8 cellular contexts compared by ENCODE assay signal in genomic region chr2:105455488-105455991, GRCh38. TPM values are rescaled to one million over a fixed set of nuclear protein-coding genes. Genes with fewer than 3 reads are reported as not detected.
DNase-seq lines count a peak whose midpoint lies in the region; ATAC-seq and TF ChIP-seq lines count a peak whose summit lies in the region.

No MANE protein-coding gene starts in this region.

- TF ChIP-seq CTCF in PC-3 (conservative IDR thresholded peaks at IDR 0.05; ENCODE audit: low read depth, low read length): no peak
- no peak for TF ChIP-seq CTCF in fibroblast of lung (conservative IDR thresholded peaks at IDR 0.05 in 1 of 2, IDR thresholded peaks at IDR 0.05 in 1 of 2; ENCODE audit: low read depth in 1 of 2, low read length in 2 of 2)

- no peaks in the 10 kb centered on the region for H3K79me2 ChIP-seq in PC-3 (ENCODE audit: low read length)
- H3K79me2 ChIP-seq in fibroblast of lung (ENCODE audit: control insufficient read depth, insufficient read depth, low read length): no peaks in the 10 kb centered on the region

- BruUV-seq in PC-3 (replicated peaks; lab: Mats Ljungman, UMichigan): no TSS peak

- peak overlapping the region; percentile 76 for H3K9ac ChIP-seq in PC-3 (ENCODE audit: low read length)
- H3K9ac ChIP-seq in fibroblast of lung (ENCODE audit: insufficient read depth, low read length): no peak overlapping the region

- no peaks in the 10 kb centered on the region for H4K20me1 ChIP-seq in PC-3 (ENCODE audit: low read length)
- no peaks in the 10 kb centered on the region for H4K20me1 ChIP-seq in fibroblast of lung (ENCODE audit: control insufficient read depth, extremely low read depth, insufficient read depth, low read length)

- H3K27me3 ChIP-seq in PC-3 (ENCODE audit: low read length) (no peaks in the 10 kb centered on the region), fibroblast of lung (ENCODE audit: control insufficient read depth, insufficient read depth, low read length) (peaks cover 2% of the 10 kb centered on the region), aorta (ENCODE audit: control insufficient read depth in 1 of 2, insufficient read depth in 2 of 2, low read length in 1 of 2) (no peaks in the 10 kb centered on the region), right cardiac atrium (ENCODE audit: control insufficient read depth, insufficient read depth) (no peaks in the 10 kb centered on the region)

- 70 to 79% methylated on average over 3 of the region's 3 CpGs for WGBS in aorta, 2 donors
- 62% methylated on average over 3 of the region's 3 CpGs for WGBS in right cardiac atrium

- peak overlapping the region; percentile 76 for H3K4me2 ChIP-seq in PC-3 (ENCODE audit: low read length)
- peak overlapping the region; percentile 23 for H3K4me2 ChIP-seq in fibroblast of lung (ENCODE audit: extremely low read depth, insufficient read depth, low read length)

- H3K36me3 ChIP-seq in PC-3 (ENCODE audit: low read depth, low read length) (no peaks in the 10 kb centered on the region), fibroblast of lung (ENCODE audit: control insufficient read depth, insufficient read depth, low read length) (no peaks in the 10 kb centered on the region), aorta (ENCODE audit: control insufficient read depth in 1 of 2, insufficient read depth in 2 of 2, low read length in 1 of 2) (no peaks in the 10 kb centered on the region)

- peak; percentile 84 for ATAC-seq in PC-3
- no peak for ATAC-seq in aorta (ENCODE audit: low FRiP score)
- no peak for ATAC-seq in GM21529 (IDR thresholded peaks at IDR 0.05; ENCODE audit: unreplicated experiment)
- no peak for ATAC-seq in right cardiac atrium
- no peak for ATAC-seq in GM19328 (IDR thresholded peaks at IDR 0.05; ENCODE audit: unreplicated experiment)

- DNase-seq in HCEC 1CT: peak; percentile 92
- peak; percentile 100 for DNase-seq in PC-3
- DNase-seq in fibroblast of lung (ENCODE audit: low read depth in 2 of 2): peak; percentile 93 to 98
- DNase-seq in smooth muscle cell of the brain vasculature (ENCODE audit: low read depth, low spot score): peak; percentile 88
- DNase-seq in aorta: no peak
- DNase-seq in right cardiac atrium: no peak

- H3K27ac ChIP-seq in PC-3 (ENCODE audit: low read length) (peak overlapping the region; percentile 96), fibroblast of lung (ENCODE audit: insufficient read depth, low read length) (peak overlapping the region; percentile 71), aorta (ENCODE audit: low read depth in 1 of 2, low read length in 2 of 2) (no peak overlapping the region), right cardiac atrium (ENCODE audit: low read length) (no peak overlapping the region)

- peaks cover 28% of the 10 kb centered on the region for H3K4me1 ChIP-seq in PC-3 (ENCODE audit: insufficient read depth, low read length)
- H3K4me1 ChIP-seq in fibroblast of lung (ENCODE audit: control insufficient read depth, extremely low read depth, insufficient read depth, low read length): peaks cover 12% of the 10 kb centered on the region
- H3K4me1 ChIP-seq in aorta (ENCODE audit: control insufficient read depth in 1 of 2, insufficient read depth in 2 of 2, low read length in 2 of 2): no peaks in the 10 kb centered on the region
- H3K4me1 ChIP-seq in right cardiac atrium (ENCODE audit: control insufficient read depth, insufficient read depth, low read length): no peaks in the 10 kb centered on the region

- CTCF ChIA-PET in PC-3 (lab: Charles Lee): interaction anchor here (0.7 to 0.9 kb wide), 2 partner anchors 52 to 65 kb away, joined by 5 read pairs; no protein-coding TSS in a partner anchor

- H3F3A ChIP-seq in PC-3 (ENCODE audit: low read length, unreplicated experiment): no peaks in the 10 kb centered on the region

- H2AFZ ChIP-seq in PC-3 (ENCODE audit: low read length) (no peak overlapping the region), fibroblast of lung (ENCODE audit: low read length) (no peak overlapping the region)

- intact Hi-C loops in PC-3 (cut with micrococcal nuclease): loop anchor here (1.0 to 2.0 kb wide), 5 partner anchors 38 to 66 kb away; no protein-coding TSS in a partner anchor
- intact Hi-C loops in aorta (cut with DNase I): no loop called here
- intact Hi-C loops in right cardiac atrium (cut with DNase I): no loop called here

- H3K9me3 ChIP-seq in PC-3 (ENCODE audit: low read length) (no peaks in the 10 kb centered on the region), fibroblast of lung (ENCODE audit: control insufficient read depth, insufficient read depth, low read depth, low read length) (no peaks in the 10 kb centered on the region), aorta (ENCODE audit: control insufficient read depth, low read length) (no peaks in the 10 kb centered on the region), right cardiac atrium (ENCODE audit: control insufficient read depth, low read length) (no peaks in the 10 kb centered on the region)

- H3K9me2 ChIP-seq in PC-3 (replicated peaks; ENCODE audit: low read length): no peaks in the 10 kb centered on the region

- peak overlapping the region; percentile 28; the same call in 1 of the 2 replicates for H3K4me3 ChIP-seq in PC-3 (ENCODE audit: low read length)
- H3K4me3 ChIP-seq in fibroblast of lung (replicated peaks in 1 of 4; ENCODE audit: control extremely low read depth in 1 of 4, insufficient read depth in 1 of 4, low read depth in 3 of 4, low read length in 4 of 4): no peak overlapping the region
- no peak overlapping the region for H3K4me3 ChIP-seq in aorta (ENCODE audit: low read length in 2 of 2)
- no peak overlapping the region for H3K4me3 ChIP-seq in right cardiac atrium (ENCODE audit: low read length)

- POLR2A ChIA-PET in PC-3 (lab: Charles Lee; ENCODE audit: unreplicated experiment): interaction anchor here (0.5 to 1.0 kb wide), 5 partner anchors 46 to 454 kb away, joined by 3 to 6 read pairs (median 3); no protein-coding TSS in a partner anchor

RNA-seq across cellular contexts. Expression of gene FHL2, which starts 56.7 kb away (rescaled TPM):
- 118 and 125 TPM in 2 replicates for total RNA-seq in PC-3 (2014; rRNA removed)
- 120 and 144 TPM in 2 replicates for total RNA-seq in fibroblast of lung
- 415 and 421 TPM in 2 replicates for polyA plus RNA-seq in fibroblast of lung
- polyA plus RNA-seq in fibroblast of lung (2012): 318 and 323 TPM in 2 replicates
- polyA minus RNA-seq in fibroblast of lung (ENCODE audit: low replicate concordance): 483 and 485 TPM in 2 replicates
- 10 to 100 TPM; 60.4 to 70.8 TPM for total RNA-seq in aorta
- polyA plus RNA-seq in aorta: 100 to 1,000 TPM in 1 of 2 donors, 10 to 100 TPM in 1; 64.7 to 129 TPM
- total RNA-seq in right cardiac atrium: 100 to 1,000 TPM; 423 to 631 (median 511) TPM
- polyA plus RNA-seq in right cardiac atrium: 410 TPM

Comparison
In these comparisons a context has a peak if more than half of its experiments do, and no peak if none do; other contexts are left out.
1. DNase-seq: peak in HCEC 1CT (single experiment), PC-3 (single experiment), fibroblast of lung (2 of 2) and smooth muscle cell of the brain vasculature (single experiment); none in aorta (0 of 2) and right cardiac atrium (0 of 3).
2. H3K27ac ChIP-seq: peak in PC-3 (single experiment) and fibroblast of lung (single experiment); none in aorta (0 of 2) and right cardiac atrium (single experiment).